ENCODE assay signal across 8 cellular contexts in genomic region chrX:102516314-102516936, GRCh38. TPM values are rescaled to one million over a fixed set of nuclear protein-coding genes. Genes with fewer than 3 reads are reported as not detected.
A peak's percentile ranks its signal among the peaks of the same experiment; 100 is the strongest.
DNase-seq lines count a peak whose midpoint lies in the region; ATAC-seq and TF ChIP-seq lines count a peak whose summit lies in the region.

TMSB15A (minus strand) TSS chrX:102516739.

- no peaks in the 10 kb centered on the region for H3K9me3 Mint-ChIP-seq in activated CD8-positive, alpha-beta T cell treated with anti-CD3 and anti-CD28 coated beads for 36 hours

- no peaks in the 10 kb centered on the region for H3K36me3 Mint-ChIP-seq in activated CD8-positive, alpha-beta T cell treated with anti-CD3 and anti-CD28 coated beads for 36 hours (ENCODE audit: low read depth)

- peaks cover 0 to 6% (median 0%) of the 10 kb centered on the region in 4 donors for H3K4me1 ChIP-seq in right lobe of liver
- no peaks in the 10 kb centered on the region for H3K4me1 ChIP-seq in OCI-LY7 (ENCODE audit: insufficient read depth, low read length, poor library complexity, severe bottlenecking)

- peak within 1 kb of the TSS; percentile 70 for H3K4me3 Mint-ChIP-seq in activated CD8-positive, alpha-beta T cell treated with anti-CD3 and anti-CD28 coated beads for 36 hours

- WGBS in right lobe of liver (ENCODE audit: insufficient coverage, low coverage, low lambda C conversion rate, missing lambda C conversion rate) = 34% methylated on average over 14 of the region's 50 CpGs

- BruUV-seq in OCI-LY7 (replicated peaks; lab: Mats Ljungman, UMichigan) = no TSS peak

- H3K4me3 ChIP-seq in GM06990 (replicated peaks; ENCODE audit: low read depth, low read length) = peak within 1 kb of the TSS; percentile 37
- peak within 1 kb of the TSS; percentile 16 to 40 (median 32) for H3K4me3 ChIP-seq in right lobe of liver
- no peak within 1 kb of the TSS for H3K4me3 ChIP-seq in OCI-LY7 (ENCODE audit: low read depth, low read length, poor library complexity, severe bottlenecking)

- no peak within 1 kb of the TSS for H3K27ac Mint-ChIP-seq in activated CD8-positive, alpha-beta T cell treated with anti-CD3 and anti-CD28 coated beads for 36 hours

- H3K4me2 ChIP-seq in OCI-LY7 (ENCODE audit: low read length) = no peak within 1 kb of the TSS

- ATAC-seq in HG02885 (IDR thresholded peaks at IDR 0.05; ENCODE audit: poor library complexity, unreplicated experiment) = peak; percentile 94
- peak; percentile 94 for ATAC-seq in activated CD8-positive, alpha-beta T cell treated with anti-CD3 and anti-CD28 coated beads for 36 hours
- peak; percentile 90 to 95 (median 94) for ATAC-seq in right lobe of liver

- DNase-seq in GM06990 (ENCODE audit: extremely low read depth, insufficient read length) (peak; percentile 20), NCI-H2196 treated with DMSO at 0.1 percent for 48 hours (lab: John Stamatoyannopoulos, UW; ENCODE audit: unreplicated experiment) (peak; percentile 35), ecto neural progenitor cell (ENCODE audit: low spot score) (peak; percentile 84), right lobe of liver (peak; percentile 59 to 72 (median 71)), OCI-LY7 (ENCODE audit: low spot score) (no peak)
- peak; percentile 68 for DNase-seq in activated CD8-positive, alpha-beta T cell treated with anti-CD3 and anti-CD28 coated beads for 36 hours
- peak; percentile 49 to 58 for DNase-seq in stimulated activated CD4-positive, alpha-beta T cell treated with anti-CD3 and anti-CD28 coated beads, Interleukin-4, amount 100 ng/mL, for 4 hours

- POLR2A ChIA-PET in activated CD8-positive, alpha-beta T cell treated with anti-CD3 and anti-CD28 coated beads for 36 hours (lab: Charles Lee) = no interaction called here
- POLR2A ChIA-PET in OCI-LY7 (lab: Charles Lee) = no interaction called here

- no peaks in the 10 kb centered on the region for H4K20me1 ChIP-seq in OCI-LY7 (ENCODE audit: insufficient read depth, low read length)

- H3K9me3 ChIP-seq in right lobe of liver (no peaks in the 10 kb centered on the region), OCI-LY7 (ENCODE audit: low read length) (no peaks in the 10 kb centered on the region)

- no peaks in the 10 kb centered on the region for H3K9me2 ChIP-seq in OCI-LY7 (ENCODE audit: insufficient read depth, low read length)

- no peak within 1 kb of the TSS for H2AFZ ChIP-seq in OCI-LY7 (ENCODE audit: low read length)

- CTCF ChIA-PET in activated CD8-positive, alpha-beta T cell treated with anti-CD3 and anti-CD28 coated beads for 36 hours (lab: Charles Lee) = no interaction called here
- CTCF ChIA-PET in OCI-LY7 (lab: Charles Lee; ENCODE audit: unreplicated experiment) = no interaction called here

- no peak within 1 kb of the TSS for H3K27ac ChIP-seq in right lobe of liver
- no peak within 1 kb of the TSS for H3K27ac ChIP-seq in OCI-LY7 (ENCODE audit: low read depth, low read length, poor library complexity, severe bottlenecking)

- no peak for TF ChIP-seq POLR2A in right lobe of liver (IDR thresholded peaks at IDR 0.05)

- peaks cover 27% of the 10 kb centered on the region for H3K27me3 Mint-ChIP-seq in activated CD8-positive, alpha-beta T cell treated with anti-CD3 and anti-CD28 coated beads for 36 hours

- no peak for TF ChIP-seq CTCF in GM06990 (IDR thresholded peaks at IDR 0.05; ENCODE audit: insufficient read depth, low read length, poor library complexity, severe bottlenecking)
- TF ChIP-seq CTCF in activated CD8-positive, alpha-beta T cell treated with anti-CD3 and anti-CD28 coated beads for 36 hours (IDR thresholded peaks at IDR 0.05) = no peak
- no peak for TF ChIP-seq CTCF in right lobe of liver (IDR thresholded peaks at IDR 0.05)
- TF ChIP-seq CTCF in OCI-LY7 (conservative IDR thresholded peaks at IDR 0.05; ENCODE audit: low read length) = no peak

- peaks cover 3% of the 10 kb centered on the region for H3K4me1 Mint-ChIP-seq in activated CD8-positive, alpha-beta T cell treated with anti-CD3 and anti-CD28 coated beads for 36 hours (ENCODE audit: low read depth)

- H3K36me3 ChIP-seq in GM06990 (ENCODE audit: control insufficient read depth, insufficient read depth, low read length) = no peaks in the 10 kb centered on the region
- no peaks in the 10 kb centered on the region for H3K36me3 ChIP-seq in right lobe of liver
- no peaks in the 10 kb centered on the region for H3K36me3 ChIP-seq in OCI-LY7 (ENCODE audit: insufficient read depth, low read length)

- intact Hi-C loops in activated CD8-positive, alpha-beta T cell treated with anti-CD3 and anti-CD28 coated beads for 36 hours (cut with micrococcal nuclease) = no loop called here
- intact Hi-C loops in right lobe of liver (cut with DNase I) (no loop called here), OCI-LY7 (cut with micrococcal nuclease; ENCODE audit: unreplicated experiment) (no loop called here)

- peaks cover 2% of the 10 kb centered on the region; the same call in 1 of the 2 replicates for H3K27me3 ChIP-seq in GM06990 (replicated peaks; ENCODE audit: control insufficient read depth, insufficient read depth, low read length)
- H3K27me3 ChIP-seq in right lobe of liver = peaks cover 0 to 17% of the 10 kb centered on the region in 2 donors

- no peaks in the 10 kb centered on the region for H3K79me2 ChIP-seq in OCI-LY7 (ENCODE audit: insufficient read depth, low read depth, low read length)

RNA-seq across cellular contexts. Expression of gene TMSB15A, which starts in this region (rescaled TPM):
- under 1 TPM in 1 of 2 experiments, not detected in 1; 0.54 TPM for total RNA-seq in activated CD8-positive, alpha-beta T cell treated with anti-CD3 and anti-CD28 coated beads for 36 hours
- not detected for total RNA-seq in right lobe of liver
- not detected in 2 replicates for total RNA-seq in OCI-LY7 (2014; rRNA removed; shearing (Covaris generic))
- total RNA-seq in OCI-LY7 (2022) = not detected in 2 replicates

Comparison
In these comparisons a context has a peak if more than half of its experiments do, and no peak if none do; other contexts are left out.
1. Peak in DNase-seq and ATAC-seq in activated CD8-positive, alpha-beta T cell treated with anti-CD3 and anti-CD28 coated beads for 36 hours; RNA of the gene not detected or under 1 TPM.
2. Peak in DNase-seq, ATAC-seq and H3K4me3 ChIP-seq in right lobe of liver; RNA of the gene not detected or under 1 TPM.